Comparison of ENCODE assay signal across 21 cellular contexts in genomic region chr15:85388962-85389361, GRCh38.
"Had no signal": no experiment of that assay in that cellular context is flagged by ENCODE, and none has a peak within 500 bp of the region (broad histone marks: within the 10 kb centered on the region; RNA-seq: fewer than 3 reads in every experiment).

No MANE protein-coding gene starts in this region.

- H3K4me3 ChIP-seq: breast epithelium, neural progenitor cell, thoracic aorta, vagina had no signal

- H3K9me3 ChIP-seq: breast epithelium, thoracic aorta, vagina had no signal

- H3K27ac ChIP-seq: breast epithelium, neural progenitor cell, thoracic aorta, vagina, VCaP had no signal

- H3K4me1 ChIP-seq: breast epithelium had no signal

- H3K36me3 ChIP-seq: breast epithelium, neural progenitor cell, thoracic aorta, vagina had no signal

- H2AFZ ChIP-seq: neural progenitor cell had no signal

- DNase-seq: activated CD4-positive, alpha-beta T cell treated with anti-CD3 and anti-CD28 coated beads, Interleukin-2, amount 10 ng/mL, durations not matched to agents 7 days and 5 days; activated CD8-positive, alpha-beta memory T cell treated with anti-CD3 and anti-CD28 coated beads, Interleukin-2, amount 10 ng/mL, durations not matched to agents 7 days and 5 days; activated CD8-positive, alpha-beta T cell treated with anti-CD3 and anti-CD28 coated beads for 36 hours; activated naive CD4-positive, alpha-beta T cell; activated naive CD8-positive, alpha-beta T cell treated with anti-CD3 and anti-CD28 coated beads for 36 hours; effector memory CD4-positive, alpha-beta T cell; foreskin melanocyte; hippocampal formation; kidney glomerular epithelial cell; mesenchymal stem cell; naive thymus-derived CD4-positive, alpha-beta T cell; stimulated activated CD4-positive, alpha-beta T cell treated with anti-CD3 and anti-CD28 coated beads, Interleukin-2, amount 100 ng/mL, for 48 hours; stimulated activated CD8-positive, alpha-beta memory T cell treated with anti-CD3 and anti-CD28 coated beads, Interleukin-4, amount 100 ng/mL, for 48 hours; stimulated activated naive B cell treated with anti-CD40 and anti-IgM and Interleukin-4, amounts not matched to agents 10 μg/mL and 1 μg/mL and 100 μg/mL, for 72 hours had no signal

- H3K27me3 ChIP-seq: breast epithelium, neural progenitor cell, vagina had no signal

- H3K9ac ChIP-seq: neural progenitor cell had no signal

- ATAC-seq: activated CD4-positive, CD25-positive, alpha-beta regulatory T cell treated with anti-CD3 and anti-CD28 coated beads, Interleukin-2, amount 50 U/mL, for 24 hours; activated CD8-positive, alpha-beta memory T cell treated with anti-CD3 and anti-CD28 coated beads, Interleukin-2, amount 10 ng/mL, durations not matched to agents 7 days and 5 days; activated CD8-positive, alpha-beta T cell treated with anti-CD3 and anti-CD28 coated beads for 36 hours; esophagus mucosa; naive thymus-derived CD4-positive, alpha-beta T cell; stimulated activated naive B cell treated with anti-CD40 and anti-IgM and Interleukin-4, amounts not matched to agents 10 μg/mL and 1 μg/mL and 100 μg/mL, for 72 hours had no signal

- H3K4me2 ChIP-seq: neural progenitor cell had no signal
